ENCODE assay signal across 9 cellular contexts in genomic region chr10:101130984-101131961, GRCh38. TPM values are rescaled to one million over a fixed set of nuclear protein-coding genes. Genes with fewer than 3 reads are reported as not detected.
DNase-seq lines count a peak whose midpoint lies in the region; FAIRE-seq and TF ChIP-seq lines count a peak whose summit lies in the region.
"Had no signal": no experiment of that assay in that cellular context is flagged by ENCODE, and none has a peak within 500 bp of the region (broad histone marks: within the 10 kb centered on the region; RNA-seq: fewer than 3 reads in every experiment).

Gene TLX1 (plus strand): TSS chr10:101131300. CDS start chr10:101131542, 242 bp downstream.

- no peak within 1 kb of the TSS for H2AFZ ChIP-seq in osteoblast (ENCODE audit: low read length)

- H3K4me2 ChIP-seq in osteoblast (ENCODE audit: insufficient read depth, low read length), result no peak within 1 kb of the TSS

- no peak within 1 kb of the TSS for H3K4me3 ChIP-seq in osteoblast (ENCODE audit: insufficient read depth, low read length)

- peaks cover 98% of the 10 kb centered on the region for H3K27me3 ChIP-seq in osteoblast (ENCODE audit: insufficient read depth, low read length)

- no peak for FAIRE-seq in GM19239 (lab: Jason Lieb, UNC)
- FAIRE-seq: frontal cortex had no signal

- no peaks in the 10 kb centered on the region for H4K20me1 ChIP-seq in osteoblast (ENCODE audit: insufficient read depth, low read length)

- TF ChIP-seq CTCF in osteoblast (IDR thresholded peaks at IDR 0.05; ENCODE audit: extremely low read depth, low read depth, low read length), result no peak

- no peaks in the 10 kb centered on the region for H3K79me2 ChIP-seq in osteoblast (ENCODE audit: insufficient read depth, low read length)

- H3K9me3 ChIP-seq in osteoblast (ENCODE audit: low read depth, low read length), result no peaks in the 10 kb centered on the region

- H3K4me1 ChIP-seq in osteoblast (ENCODE audit: insufficient read depth, low read length), result no peaks in the 10 kb centered on the region

- no peaks in the 10 kb centered on the region for H3K36me3 ChIP-seq in osteoblast (ENCODE audit: insufficient read depth, low read length)

- DNase-seq in DMS153 (lab: John Stamatoyannopoulos, UW) (peak; percentile 60), MV-4-11 (lab: John Stamatoyannopoulos, UW) (peak; percentile 24), ecto neural progenitor cell (ENCODE audit: low spot score) (peak; percentile 75), osteoblast (ENCODE audit: insufficient read length, low spot score, missing footprints) (peak; percentile 88), HK-2 (ENCODE audit: unreplicated experiment) (no peak), GM19239 (ENCODE audit: insufficient read length, low spot score) (no peak), inferior parietal cortex (ENCODE audit: extremely low spot score) (no peak)
- no peak for DNase-seq in activated CD4-positive, alpha-beta T cell treated with anti-CD3 and anti-CD28 coated beads, Interleukin-2, amount 50 U/mL, for 1 hour

- no peak within 1 kb of the TSS for H3K27ac ChIP-seq in osteoblast (ENCODE audit: low read depth, low read length)

RNA-seq across cellular contexts. Expression of gene TLX1, which starts in this region (rescaled TPM):
- not detected in 2 replicates for total RNA-seq in osteoblast
- total RNA-seq: frontal cortex had no signal

Comparison
In these comparisons a context has a peak if more than half of its experiments do, and no peak if none do; other contexts are left out.
1. Peak in DNase-seq in osteoblast; RNA of the gene not detected or under 1 TPM.
2. DNase-seq: peak in DMS153 (single experiment), MV-4-11 (single experiment) and ecto neural progenitor cell (single experiment); none in HK-2 (single experiment), GM19239 (single experiment), inferior parietal cortex (single experiment) and activated CD4-positive, alpha-beta T cell treated with anti-CD3 and anti-CD28 coated beads, Interleukin-2, amount 50 U/mL, for 1 hour (single experiment).